Comparison of ENCODE assay signal across 1 cellular context in genomic region chr3:18369561-18370185, GRCh38.
TF ChIP-seq lines count a peak whose summit lies in the region.

No MANE protein-coding gene starts in this region.

TF ChIP-seq in HEK293, 187 proteins besides CTCF, POLR2A, EP300 and RAD21 (continued from another document and continues in another):
- TF ChIP-seq KLF9 (tag by site-specific recombination; IDR thresholded peaks at IDR 0.05; ENCODE audit: low read depth) (no peak), ZSCAN5A (tag by site-specific recombination; IDR thresholded peaks at IDR 0.05) (no peak), IKZF3 (tag by site-specific recombination; IDR thresholded peaks at IDR 0.05) (peak; percentile 81), BCL11A (tag by site-specific recombination; IDR thresholded peaks at IDR 0.05; ENCODE audit: low read depth) (no peak), ZNF701 (tag by site-specific recombination; IDR thresholded peaks at IDR 0.05) (no peak), ZNF791 (tag by site-specific recombination; IDR thresholded peaks at IDR 0.05) (no peak), ZNF23 (tag by site-specific recombination; IDR thresholded peaks at IDR 0.05; ENCODE audit: borderline replicate concordance) (no peak), ZNF223 (tag by site-specific recombination; IDR thresholded peaks at IDR 0.05) (no peak), ZFP37 (tag by site-specific recombination; IDR thresholded peaks at IDR 0.05) (no peak), SP2 (tag by site-specific recombination; IDR thresholded peaks at IDR 0.05) (0 out of 2 replicates have a peak, but pooled peaks have one; percentile 15), PRDM4 (tag by site-specific recombination; IDR thresholded peaks at IDR 0.05) (0 out of 2 replicates have a peak, but pooled peaks have one; percentile 51), PRDM10 (tag by site-specific recombination; IDR thresholded peaks at IDR 0.05) (no peak), ZNF354C (tag by site-specific recombination; IDR thresholded peaks at IDR 0.05; ENCODE audit: borderline replicate concordance, low read depth) (no peak), ZNF266 (tag by site-specific recombination; IDR thresholded peaks at IDR 0.05; ENCODE audit: low read depth) (no peak), ZNF214 (tag by site-specific recombination; IDR thresholded peaks at IDR 0.05; ENCODE audit: borderline replicate concordance) (no peak), ZNF423 (tag by site-specific recombination; IDR thresholded peaks at IDR 0.05) (no peak; the same call in 1 of the 2 replicates), ZNF514 (tag by site-specific recombination; IDR thresholded peaks at IDR 0.05) (no peak), ZNF10 (tag by site-specific recombination; IDR thresholded peaks at IDR 0.05) (no peak), ZNF280C (tag by site-specific recombination; IDR thresholded peaks at IDR 0.05) (no peak), OVOL3 (tag by site-specific recombination; IDR thresholded peaks at IDR 0.05) (no peak), GLI2 (tag by site-specific recombination; IDR thresholded peaks at IDR 0.05; ENCODE audit: borderline replicate concordance, low read depth) (no peak), ZNF629 (tag by site-specific recombination; IDR thresholded peaks at IDR 0.05) (peak; percentile 41), EGR2 (tag by site-specific recombination; IDR thresholded peaks at IDR 0.05; ENCODE audit: low read depth) (no peak), ZBTB17 (tag by site-specific recombination; IDR thresholded peaks at IDR 0.05) (0 out of 2 replicates have a peak, but pooled peaks have one; percentile 13), ZNF19 (tag by site-specific recombination; IDR thresholded peaks at IDR 0.05; ENCODE audit: low read depth) (no peak), ZNF132 (tag by site-specific recombination; IDR thresholded peaks at IDR 0.05; ENCODE audit: borderline replicate concordance) (no peak), GLIS1 (tag by site-specific recombination; IDR thresholded peaks at IDR 0.05) (peak; percentile 55; the same call in 1 of the 2 replicates), KLF17 (tag by site-specific recombination; IDR thresholded peaks at IDR 0.05) (0 out of 2 replicates have a peak, but pooled peaks have one; percentile 35), ZNF292 (tag by site-specific recombination; IDR thresholded peaks at IDR 0.05; ENCODE audit: borderline replicate concordance, low read depth) (no peak), ZNF366 (tag by site-specific recombination; conservative IDR thresholded peaks at IDR 0.05) (0 out of 2 replicates have a peak, but pooled peaks have one; percentile 26), ZNF837 (tag by site-specific recombination; IDR thresholded peaks at IDR 0.05) (no peak), ZNF555 (tag by site-specific recombination; conservative IDR thresholded peaks at IDR 0.05) (no peak), BCL6B (tag by site-specific recombination; IDR thresholded peaks at IDR 0.05) (no peak), ZXDB (tag by site-specific recombination; IDR thresholded peaks at IDR 0.05) (no peak), ZBTB8A (tag by site-specific recombination; IDR thresholded peaks at IDR 0.05) (peak; percentile 53), ZNF426 (tag by site-specific recombination; IDR thresholded peaks at IDR 0.05) (no peak), ZNF16 (tag by site-specific recombination; IDR thresholded peaks at IDR 0.05; ENCODE audit: low read depth) (no peak), ZNF624 (tag by site-specific recombination; IDR thresholded peaks at IDR 0.05) (no peak), ZNF449 (tag by site-specific recombination; IDR thresholded peaks at IDR 0.05) (no peak), ZNF48 (tag by site-specific recombination; IDR thresholded peaks at IDR 0.05) (no peak), ZNF2 (tag by site-specific recombination; IDR thresholded peaks at IDR 0.05) (0 out of 2 replicates have a peak, but pooled peaks have one; percentile 45), ATF2 (tag by site-specific recombination; IDR thresholded peaks at IDR 0.05; ENCODE audit: low read depth) (no peak), ZNF785 (tag by site-specific recombination; IDR thresholded peaks at IDR 0.05) (no peak), SALL2 (tag by site-specific recombination; IDR thresholded peaks at IDR 0.05; ENCODE audit: borderline replicate concordance) (no peak), OSR2 (tag by site-specific recombination; IDR thresholded peaks at IDR 0.05) (peak; percentile 90), GLI4 (tag by site-specific recombination; IDR thresholded peaks at IDR 0.05) (no peak), SP7 (tag by site-specific recombination; IDR thresholded peaks at IDR 0.05) (peak; percentile 99), ZNF311 (tag by site-specific recombination; IDR thresholded peaks at IDR 0.05; ENCODE audit: borderline replicate concordance) (no peak), ZNF202 (tag by site-specific recombination; IDR thresholded peaks at IDR 0.05; ENCODE audit: borderline replicate concordance) (no peak), ZBTB20 (tag by site-specific recombination; IDR thresholded peaks at IDR 0.05) (no peak), MZF1 (tag by site-specific recombination; IDR thresholded peaks at IDR 0.05; ENCODE audit: borderline replicate concordance) (no peak), ZIC2 (tag by site-specific recombination; IDR thresholded peaks at IDR 0.05) (0 out of 2 replicates have a peak, but pooled peaks have one; percentile 21)
